ENCODE assay signal across 1 cellular context in the genomic region with DNA sequence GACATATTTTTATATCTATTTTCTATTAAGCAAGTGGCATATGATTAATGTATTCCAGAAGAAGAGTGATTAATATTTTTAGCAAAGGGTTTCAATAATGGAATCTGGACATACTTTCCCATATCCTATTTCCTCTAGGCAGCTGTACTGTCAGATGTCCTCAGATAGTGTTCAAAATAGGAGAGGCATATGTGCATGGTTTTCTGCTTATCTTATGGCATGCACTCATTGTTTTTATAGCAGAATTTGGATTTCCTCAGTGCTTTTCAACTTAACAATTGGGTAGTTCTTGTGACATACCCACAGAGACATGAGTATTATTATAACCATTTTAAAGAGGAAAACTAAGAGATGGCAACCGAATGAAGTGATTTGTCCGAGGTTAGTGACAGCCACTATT.
TF ChIP-seq lines count a peak whose summit lies in the region.

No MANE protein-coding gene starts in this region.

TF ChIP-seq in SK-N-SH treated with all-trans-retinoic acid at 6 μM for 48 hours, 23 proteins besides CTCF, POLR2A, EP300 and RAD21 (continued from another document):
- TF ChIP-seq, protein P1, sequence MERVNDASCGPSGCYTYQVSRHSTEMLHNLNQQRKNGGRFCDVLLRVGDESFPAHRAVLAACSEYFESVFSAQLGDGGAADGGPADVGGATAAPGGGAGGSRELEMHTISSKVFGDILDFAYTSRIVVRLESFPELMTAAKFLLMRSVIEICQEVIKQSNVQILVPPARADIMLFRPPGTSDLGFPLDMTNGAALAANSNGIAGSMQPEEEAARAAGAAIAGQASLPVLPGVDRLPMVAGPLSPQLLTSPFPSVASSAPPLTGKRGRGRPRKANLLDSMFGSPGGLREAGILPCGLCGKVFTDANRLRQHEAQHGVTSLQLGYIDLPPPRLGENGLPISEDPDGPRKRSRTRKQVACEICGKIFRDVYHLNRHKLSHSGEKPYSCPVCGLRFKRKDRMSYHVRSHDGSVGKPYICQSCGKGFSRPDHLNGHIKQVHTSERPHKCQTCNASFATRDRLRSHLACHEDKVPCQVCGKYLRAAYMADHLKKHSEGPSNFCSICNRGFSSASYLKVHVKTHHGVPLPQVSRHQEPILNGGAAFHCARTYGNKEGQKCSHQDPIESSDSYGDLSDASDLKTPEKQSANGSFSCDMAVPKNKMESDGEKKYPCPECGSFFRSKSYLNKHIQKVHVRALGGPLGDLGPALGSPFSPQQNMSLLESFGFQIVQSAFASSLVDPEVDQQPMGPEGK (CRISPR knock-in tag; IDR thresholded peaks at IDR 0.05; ENCODE audit: borderline replicate concordance), result no peak
- no peak for TF ChIP-seq TCF4 (CRISPR knock-in tag; IDR thresholded peaks at IDR 0.05; ENCODE audit: borderline replicate concordance)
- no peak for TF ChIP-seq ISL1 (CRISPR knock-in tag; IDR thresholded peaks at IDR 0.05)
- TF ChIP-seq OSR1 (CRISPR knock-in tag; IDR thresholded peaks at IDR 0.05), result no peak
- TF ChIP-seq, protein P2, sequence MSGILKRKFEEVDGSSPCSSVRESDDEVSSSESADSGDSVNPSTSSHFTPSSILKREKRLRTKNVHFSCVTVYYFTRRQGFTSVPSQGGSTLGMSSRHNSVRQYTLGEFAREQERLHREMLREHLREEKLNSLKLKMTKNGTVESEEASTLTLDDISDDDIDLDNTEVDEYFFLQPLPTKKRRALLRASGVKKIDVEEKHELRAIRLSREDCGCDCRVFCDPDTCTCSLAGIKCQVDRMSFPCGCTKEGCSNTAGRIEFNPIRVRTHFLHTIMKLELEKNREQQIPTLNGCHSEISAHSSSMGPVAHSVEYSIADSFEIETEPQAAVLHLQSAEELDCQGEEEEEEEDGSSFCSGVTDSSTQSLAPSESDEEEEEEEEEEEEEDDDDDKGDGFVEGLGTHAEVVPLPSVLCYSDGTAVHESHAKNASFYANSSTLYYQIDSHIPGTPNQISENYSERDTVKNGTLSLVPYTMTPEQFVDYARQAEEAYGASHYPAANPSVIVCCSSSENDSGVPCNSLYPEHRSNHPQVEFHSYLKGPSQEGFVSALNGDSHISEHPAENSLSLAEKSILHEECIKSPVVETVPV (CRISPR knock-in tag; IDR thresholded peaks at IDR 0.05), result no peak
- no peak for TF ChIP-seq ZFP3 (CRISPR knock-in tag; IDR thresholded peaks at IDR 0.05)
- no peak for TF ChIP-seq ZFP30 (CRISPR knock-in tag; IDR thresholded peaks at IDR 0.05)
- no peak for TF ChIP-seq ARNTL (CRISPR knock-in tag; IDR thresholded peaks at IDR 0.05; ENCODE audit: borderline replicate concordance, low read depth)
- no peak for TF ChIP-seq SNAI2 (CRISPR knock-in tag; IDR thresholded peaks at IDR 0.05)
- TF ChIP-seq, protein P3, sequence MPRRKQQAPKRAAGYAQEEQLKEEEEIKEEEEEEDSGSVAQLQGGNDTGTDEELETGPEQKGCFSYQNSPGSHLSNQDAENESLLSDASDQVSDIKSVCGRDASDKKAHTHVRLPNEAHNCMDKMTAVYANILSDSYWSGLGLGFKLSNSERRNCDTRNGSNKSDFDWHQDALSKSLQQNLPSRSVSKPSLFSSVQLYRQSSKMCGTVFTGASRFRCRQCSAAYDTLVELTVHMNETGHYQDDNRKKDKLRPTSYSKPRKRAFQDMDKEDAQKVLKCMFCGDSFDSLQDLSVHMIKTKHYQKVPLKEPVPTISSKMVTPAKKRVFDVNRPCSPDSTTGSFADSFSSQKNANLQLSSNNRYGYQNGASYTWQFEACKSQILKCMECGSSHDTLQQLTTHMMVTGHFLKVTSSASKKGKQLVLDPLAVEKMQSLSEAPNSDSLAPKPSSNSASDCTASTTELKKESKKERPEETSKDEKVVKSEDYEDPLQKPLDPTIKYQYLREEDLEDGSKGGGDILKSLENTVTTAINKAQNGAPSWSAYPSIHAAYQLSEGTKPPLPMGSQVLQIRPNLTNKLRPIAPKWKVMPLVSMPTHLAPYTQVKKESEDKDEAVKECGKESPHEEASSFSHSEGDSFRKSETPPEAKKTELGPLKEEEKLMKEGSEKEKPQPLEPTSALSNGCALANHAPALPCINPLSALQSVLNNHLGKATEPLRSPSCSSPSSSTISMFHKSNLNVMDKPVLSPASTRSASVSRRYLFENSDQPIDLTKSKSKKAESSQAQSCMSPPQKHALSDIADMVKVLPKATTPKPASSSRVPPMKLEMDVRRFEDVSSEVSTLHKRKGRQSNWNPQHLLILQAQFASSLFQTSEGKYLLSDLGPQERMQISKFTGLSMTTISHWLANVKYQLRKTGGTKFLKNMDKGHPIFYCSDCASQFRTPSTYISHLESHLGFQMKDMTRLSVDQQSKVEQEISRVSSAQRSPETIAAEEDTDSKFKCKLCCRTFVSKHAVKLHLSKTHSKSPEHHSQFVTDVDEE (CRISPR knock-in tag; IDR thresholded peaks at IDR 0.05), result no peak
- TF ChIP-seq RARB (CRISPR knock-in tag; IDR thresholded peaks at IDR 0.05), result no peak
